In the genomic region with DNA sequence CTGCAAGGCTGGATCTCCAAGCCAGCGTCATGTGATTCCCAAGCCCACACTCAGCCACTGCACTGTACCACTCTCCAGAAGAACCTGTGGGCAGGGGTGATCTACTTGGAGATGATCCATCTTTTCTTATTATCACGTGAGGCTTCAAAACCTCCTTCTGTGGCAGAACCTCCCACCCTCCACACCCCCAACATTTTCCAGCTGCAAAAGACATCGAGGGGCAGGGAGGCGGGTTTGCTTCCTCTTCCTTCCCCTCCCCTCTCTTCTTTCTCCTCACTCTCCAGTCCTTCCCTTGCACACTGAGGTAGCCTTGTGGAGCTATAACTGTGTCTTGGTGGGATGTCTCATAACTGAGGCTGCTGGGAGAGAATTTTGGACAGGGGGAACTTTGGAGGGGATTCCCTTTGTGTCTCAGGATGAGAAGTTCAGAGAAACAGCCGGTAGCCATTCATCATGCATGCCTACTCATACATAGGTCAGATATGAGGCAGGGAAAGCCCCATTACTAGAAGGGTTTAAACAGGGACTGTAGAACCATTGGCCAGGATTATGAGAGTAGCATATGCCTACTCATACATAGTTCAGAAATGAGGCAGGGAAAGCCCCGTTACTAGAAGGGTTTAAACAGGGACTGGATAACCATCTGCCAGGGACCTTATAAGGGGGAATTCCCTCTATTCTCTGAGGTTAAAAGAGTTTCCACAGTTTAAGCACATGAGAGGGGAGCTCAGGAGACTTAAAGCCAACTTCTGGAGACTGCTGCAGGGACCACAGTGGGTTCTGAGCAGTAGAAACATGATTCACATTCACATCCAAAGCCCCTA, we compare ENCODE assay signal across 1 cellular context.
TF ChIP-seq lines count a peak whose summit lies in the region.

No MANE protein-coding gene starts in this region.

TF ChIP-seq in GM12878, 131 proteins besides CTCF, POLR2A, EP300 and RAD21 (continued from another document and continues in another):
- TF ChIP-seq, protein P1, sequence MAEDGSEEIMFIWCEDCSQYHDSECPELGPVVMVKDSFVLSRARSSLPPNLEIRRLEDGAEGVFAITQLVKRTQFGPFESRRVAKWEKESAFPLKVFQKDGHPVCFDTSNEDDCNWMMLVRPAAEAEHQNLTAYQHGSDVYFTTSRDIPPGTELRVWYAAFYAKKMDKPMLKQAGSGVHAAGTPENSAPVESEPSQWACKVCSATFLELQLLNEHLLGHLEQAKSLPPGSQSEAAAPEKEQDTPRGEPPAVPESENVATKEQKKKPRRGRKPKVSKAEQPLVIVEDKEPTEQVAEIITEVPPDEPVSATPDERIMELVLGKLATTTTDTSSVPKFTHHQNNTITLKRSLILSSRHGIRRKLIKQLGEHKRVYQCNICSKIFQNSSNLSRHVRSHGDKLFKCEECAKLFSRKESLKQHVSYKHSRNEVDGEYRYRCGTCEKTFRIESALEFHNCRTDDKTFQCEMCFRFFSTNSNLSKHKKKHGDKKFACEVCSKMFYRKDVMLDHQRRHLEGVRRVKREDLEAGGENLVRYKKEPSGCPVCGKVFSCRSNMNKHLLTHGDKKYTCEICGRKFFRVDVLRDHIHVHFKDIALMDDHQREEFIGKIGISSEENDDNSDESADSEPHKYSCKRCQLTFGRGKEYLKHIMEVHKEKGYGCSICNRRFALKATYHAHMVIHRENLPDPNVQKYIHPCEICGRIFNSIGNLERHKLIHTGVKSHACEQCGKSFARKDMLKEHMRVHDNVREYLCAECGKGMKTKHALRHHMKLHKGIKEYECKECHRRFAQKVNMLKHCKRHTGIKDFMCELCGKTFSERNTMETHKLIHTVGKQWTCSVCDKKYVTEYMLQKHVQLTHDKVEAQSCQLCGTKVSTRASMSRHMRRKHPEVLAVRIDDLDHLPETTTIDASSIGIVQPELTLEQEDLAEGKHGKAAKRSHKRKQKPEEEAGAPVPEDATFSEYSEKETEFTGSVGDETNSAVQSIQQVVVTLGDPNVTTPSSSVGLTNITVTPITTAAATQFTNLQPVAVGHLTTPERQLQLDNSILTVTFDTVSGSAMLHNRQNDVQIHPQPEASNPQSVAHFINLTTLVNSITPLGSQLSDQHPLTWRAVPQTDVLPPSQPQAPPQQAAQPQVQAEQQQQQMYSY (CRISPR knock-in tag; IDR thresholded peaks at IDR 0.05), result no peak
- TF ChIP-seq RELB (IDR thresholded peaks at IDR 0.05; ENCODE audit: low read depth) (peak; percentile 100), BACH1 (IDR thresholded peaks at IDR 0.05; ENCODE audit: borderline replicate concordance) (peak; percentile 87; the same call in 1 of the 2 replicates), CBX3 (IDR thresholded peaks at IDR 0.05; ENCODE audit: borderline replicate concordance, low read depth) (no peak), ASH2L (IDR thresholded peaks at IDR 0.05; ENCODE audit: borderline replicate concordance, low read depth) (no peak), CHD2 (IDR thresholded peaks at IDR 0.05; ENCODE audit: borderline replicate concordance, low read depth, low read length) (peak; percentile 76; the same call in 1 of the 2 replicates), SIX5 (IDR thresholded peaks at IDR 0.05; ENCODE audit: low read depth, low read length, severe bottlenecking) (no peak), JUNB (IDR thresholded peaks at IDR 0.05) (peak; percentile 99), TCF12 (IDR thresholded peaks at IDR 0.05; ENCODE audit: low read depth, low read length) (peak; percentile 91; the same call in 1 of the 2 replicates), ZBTB11 (CRISPR knock-in tag; IDR thresholded peaks at IDR 0.05) (no peak), PBX3 (IDR thresholded peaks at IDR 0.05; ENCODE audit: insufficient replicate concordance, low read depth, low read length) (peak; percentile 88), HCFC1 (IDR thresholded peaks at IDR 0.05; ENCODE audit: low read length) (no peak), RELA (IDR thresholded peaks at IDR 0.05; ENCODE audit: borderline replicate concordance, partially characterized antibody) (peak; percentile 100), CREM (IDR thresholded peaks at IDR 0.05; ENCODE audit: low read depth) (peak; percentile 91), MYB (IDR thresholded peaks at IDR 0.05; ENCODE audit: borderline replicate concordance, low read depth, low read length) (peak; percentile 65; the same call in 1 of the 2 replicates), ATF2 (IDR thresholded peaks at IDR 0.05; ENCODE audit: low read length) (no peak), BCLAF1 (IDR thresholded peaks at IDR 0.05) (no peak), IKZF2 (IDR thresholded peaks at IDR 0.05) (peak; percentile 96 to 97), MLLT1 (IDR thresholded peaks at IDR 0.05) (peak; percentile 12; the same call in 1 of the 2 replicates), DPF2 (IDR thresholded peaks at IDR 0.05) (peak; percentile 94)
- TF ChIP-seq, protein P2, sequence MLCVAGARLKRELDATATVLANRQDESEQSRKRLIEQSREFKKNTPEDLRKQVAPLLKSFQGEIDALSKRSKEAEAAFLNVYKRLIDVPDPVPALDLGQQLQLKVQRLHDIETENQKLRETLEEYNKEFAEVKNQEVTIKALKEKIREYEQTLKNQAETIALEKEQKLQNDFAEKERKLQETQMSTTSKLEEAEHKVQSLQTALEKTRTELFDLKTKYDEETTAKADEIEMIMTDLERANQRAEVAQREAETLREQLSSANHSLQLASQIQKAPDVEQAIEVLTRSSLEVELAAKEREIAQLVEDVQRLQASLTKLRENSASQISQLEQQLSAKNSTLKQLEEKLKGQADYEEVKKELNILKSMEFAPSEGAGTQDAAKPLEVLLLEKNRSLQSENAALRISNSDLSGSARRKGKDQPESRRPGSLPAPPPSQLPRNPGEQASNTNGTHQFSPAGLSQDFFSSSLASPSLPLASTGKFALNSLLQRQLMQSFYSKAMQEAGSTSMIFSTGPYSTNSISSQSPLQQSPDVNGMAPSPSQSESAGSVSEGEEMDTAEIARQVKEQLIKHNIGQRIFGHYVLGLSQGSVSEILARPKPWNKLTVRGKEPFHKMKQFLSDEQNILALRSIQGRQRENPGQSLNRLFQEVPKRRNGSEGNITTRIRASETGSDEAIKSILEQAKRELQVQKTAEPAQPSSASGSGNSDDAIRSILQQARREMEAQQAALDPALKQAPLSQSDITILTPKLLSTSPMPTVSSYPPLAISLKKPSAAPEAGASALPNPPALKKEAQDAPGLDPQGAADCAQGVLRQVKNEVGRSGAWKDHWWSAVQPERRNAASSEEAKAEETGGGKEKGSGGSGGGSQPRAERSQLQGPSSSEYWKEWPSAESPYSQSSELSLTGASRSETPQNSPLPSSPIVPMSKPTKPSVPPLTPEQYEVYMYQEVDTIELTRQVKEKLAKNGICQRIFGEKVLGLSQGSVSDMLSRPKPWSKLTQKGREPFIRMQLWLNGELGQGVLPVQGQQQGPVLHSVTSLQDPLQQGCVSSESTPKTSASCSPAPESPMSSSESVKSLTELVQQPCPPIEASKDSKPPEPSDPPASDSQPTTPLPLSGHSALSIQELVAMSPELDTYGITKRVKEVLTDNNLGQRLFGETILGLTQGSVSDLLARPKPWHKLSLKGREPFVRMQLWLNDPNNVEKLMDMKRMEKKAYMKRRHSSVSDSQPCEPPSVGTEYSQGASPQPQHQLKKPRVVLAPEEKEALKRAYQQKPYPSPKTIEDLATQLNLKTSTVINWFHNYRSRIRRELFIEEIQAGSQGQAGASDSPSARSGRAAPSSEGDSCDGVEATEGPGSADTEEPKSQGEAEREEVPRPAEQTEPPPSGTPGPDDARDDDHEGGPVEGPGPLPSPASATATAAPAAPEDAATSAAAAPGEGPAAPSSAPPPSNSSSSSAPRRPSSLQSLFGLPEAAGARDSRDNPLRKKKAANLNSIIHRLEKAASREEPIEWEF (IDR thresholded peaks at IDR 0.05; ENCODE audit: insufficient replicate concordance, low read depth, low read length), result peak; percentile 77
- TF ChIP-seq, protein P3, sequence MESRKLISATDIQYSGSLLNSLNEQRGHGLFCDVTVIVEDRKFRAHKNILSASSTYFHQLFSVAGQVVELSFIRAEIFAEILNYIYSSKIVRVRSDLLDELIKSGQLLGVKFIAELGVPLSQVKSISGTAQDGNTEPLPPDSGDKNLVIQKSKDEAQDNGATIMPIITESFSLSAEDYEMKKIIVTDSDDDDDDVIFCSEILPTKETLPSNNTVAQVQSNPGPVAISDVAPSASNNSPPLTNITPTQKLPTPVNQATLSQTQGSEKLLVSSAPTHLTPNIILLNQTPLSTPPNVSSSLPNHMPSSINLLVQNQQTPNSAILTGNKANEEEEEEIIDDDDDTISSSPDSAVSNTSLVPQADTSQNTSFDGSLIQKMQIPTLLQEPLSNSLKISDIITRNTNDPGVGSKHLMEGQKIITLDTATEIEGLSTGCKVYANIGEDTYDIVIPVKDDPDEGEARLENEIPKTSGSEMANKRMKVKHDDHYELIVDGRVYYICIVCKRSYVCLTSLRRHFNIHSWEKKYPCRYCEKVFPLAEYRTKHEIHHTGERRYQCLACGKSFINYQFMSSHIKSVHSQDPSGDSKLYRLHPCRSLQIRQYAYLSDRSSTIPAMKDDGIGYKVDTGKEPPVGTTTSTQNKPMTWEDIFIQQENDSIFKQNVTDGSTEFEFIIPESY (IDR thresholded peaks at IDR 0.05), result no peak
